Comparison of ENCODE assay signal across 8 cellular contexts in the genomic region with DNA sequence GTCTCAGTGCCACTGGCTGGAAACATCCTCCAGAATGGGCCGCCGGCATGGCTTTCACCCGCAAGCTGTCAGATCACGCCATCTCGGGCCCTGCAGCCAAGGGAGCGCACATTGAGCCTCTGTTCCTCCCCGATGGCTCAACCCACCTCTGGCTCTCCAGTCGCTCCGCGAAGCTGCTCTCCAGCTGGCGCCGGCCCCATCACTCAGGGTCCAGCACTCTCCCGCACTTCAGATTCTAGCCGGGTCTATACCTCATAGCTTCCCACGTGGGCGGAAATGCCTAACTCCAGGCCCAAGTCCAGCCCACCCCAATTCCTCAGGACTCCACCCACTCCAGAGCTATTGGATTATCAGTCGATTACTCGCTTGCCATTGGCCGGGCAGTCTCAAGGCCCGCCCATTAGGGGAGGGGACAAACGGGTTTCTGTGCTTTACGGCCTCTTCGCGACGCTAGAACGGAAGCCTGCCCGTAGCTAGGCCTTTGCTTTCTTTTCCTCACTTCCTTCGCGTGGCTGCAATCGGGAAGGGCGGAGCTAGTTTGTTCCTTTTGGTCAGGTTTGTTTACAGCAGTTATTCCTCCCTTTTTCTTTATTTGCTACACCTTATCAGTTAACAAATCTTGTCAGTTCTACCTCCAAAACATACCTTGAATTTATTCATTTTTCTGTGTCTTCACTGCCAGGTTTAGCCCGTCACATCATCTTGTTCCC. TPM values are rescaled to one million over a fixed set of nuclear protein-coding genes. Genes with fewer than 3 reads are reported as not detected.
A peak's percentile ranks its signal among the peaks of the same experiment; 100 is the strongest.
DNase-seq lines count a peak whose midpoint lies in the region; ATAC-seq, FAIRE-seq and TF ChIP-seq lines count a peak whose summit lies in the region.

A gene with protein sequence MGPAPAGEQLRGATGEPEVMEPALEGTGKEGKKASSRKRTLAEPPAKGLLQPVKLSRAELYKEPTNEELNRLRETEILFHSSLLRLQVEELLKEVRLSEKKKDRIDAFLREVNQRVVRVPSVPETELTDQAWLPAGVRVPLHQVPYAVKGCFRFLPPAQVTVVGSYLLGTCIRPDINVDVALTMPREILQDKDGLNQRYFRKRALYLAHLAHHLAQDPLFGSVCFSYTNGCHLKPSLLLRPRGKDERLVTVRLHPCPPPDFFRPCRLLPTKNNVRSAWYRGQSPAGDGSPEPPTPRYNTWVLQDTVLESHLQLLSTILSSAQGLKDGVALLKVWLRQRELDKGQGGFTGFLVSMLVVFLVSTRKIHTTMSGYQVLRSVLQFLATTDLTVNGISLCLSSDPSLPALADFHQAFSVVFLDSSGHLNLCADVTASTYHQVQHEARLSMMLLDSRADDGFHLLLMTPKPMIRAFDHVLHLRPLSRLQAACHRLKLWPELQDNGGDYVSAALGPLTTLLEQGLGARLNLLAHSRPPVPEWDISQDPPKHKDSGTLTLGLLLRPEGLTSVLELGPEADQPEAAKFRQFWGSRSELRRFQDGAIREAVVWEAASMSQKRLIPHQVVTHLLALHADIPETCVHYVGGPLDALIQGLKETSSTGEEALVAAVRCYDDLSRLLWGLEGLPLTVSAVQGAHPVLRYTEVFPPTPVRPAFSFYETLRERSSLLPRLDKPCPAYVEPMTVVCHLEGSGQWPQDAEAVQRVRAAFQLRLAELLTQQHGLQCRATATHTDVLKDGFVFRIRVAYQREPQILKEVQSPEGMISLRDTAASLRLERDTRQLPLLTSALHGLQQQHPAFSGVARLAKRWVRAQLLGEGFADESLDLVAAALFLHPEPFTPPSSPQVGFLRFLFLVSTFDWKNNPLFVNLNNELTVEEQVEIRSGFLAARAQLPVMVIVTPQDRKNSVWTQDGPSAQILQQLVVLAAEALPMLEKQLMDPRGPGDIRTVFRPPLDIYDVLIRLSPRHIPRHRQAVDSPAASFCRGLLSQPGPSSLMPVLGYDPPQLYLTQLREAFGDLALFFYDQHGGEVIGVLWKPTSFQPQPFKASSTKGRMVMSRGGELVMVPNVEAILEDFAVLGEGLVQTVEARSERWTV (minus strand): TSS at position 282 of the 710 bp plus-strand sequence. CDS start 82 bp downstream, at position 200.

- TF ChIP-seq CTCF in cardiac muscle cell (IDR thresholded peaks at IDR 0.05; ENCODE audit: low read depth, low read length) (no peak), parathyroid adenoma (IDR thresholded peaks at IDR 0.05) (no peak), tibial nerve (IDR thresholded peaks at IDR 0.05) (peak in 1 of 5 experiments; percentile 44)

- H3K9me3 ChIP-seq in cardiac muscle cell (ENCODE audit: low read depth) = no peaks in the 10 kb centered on the region
- no peaks in the 10 kb centered on the region for H3K9me3 ChIP-seq in parathyroid adenoma (ENCODE audit: control insufficient read depth, low read length)
- no peaks in the 10 kb centered on the region for H3K9me3 ChIP-seq in tibial nerve

- peaks cover 23% of the 10 kb centered on the region for H3K36me3 Mint-ChIP-seq in T-cell

- H3K4me3 ChIP-seq in cardiac muscle cell = peak within 1 kb of the TSS; percentile 81
- H3K4me3 ChIP-seq in parathyroid adenoma (ENCODE audit: low read depth, low read length) = peak within 1 kb of the TSS; percentile 87
- peak within 1 kb of the TSS; percentile 62 to 84 (median 80) for H3K4me3 ChIP-seq in tibial nerve

- TF ChIP-seq POLR2A in GM12891 (IDR thresholded peaks at IDR 0.05; ENCODE audit: low read depth, low read length) (peak; percentile 83), tibial nerve (IDR thresholded peaks at IDR 0.05) (peak; percentile 52 to 63)

- WGBS in adipose tissue, 3 donors = 0 to 1% (median 1%) methylated on average over 32 of the region's 32 CpGs
- WGBS in tibial nerve, 2 donors = 0 to 1% methylated on average over 31 to 32 of the region's 32 CpGs

- H3K4me2 ChIP-seq in parathyroid adenoma (ENCODE audit: low read length) = peak within 1 kb of the TSS; percentile 98

- peaks cover 14% of the 10 kb centered on the region for H3K36me3 ChIP-seq in cardiac muscle cell
- no peaks in the 10 kb centered on the region for H3K36me3 ChIP-seq in parathyroid adenoma (ENCODE audit: control insufficient read depth, insufficient read depth, low read length)
- peaks cover 0 to 49% (median 11%) of the 10 kb centered on the region in 3 donors for H3K36me3 ChIP-seq in tibial nerve

- no peaks in the 10 kb centered on the region for H3K27me3 ChIP-seq in cardiac muscle cell
- H3K27me3 ChIP-seq in parathyroid adenoma (ENCODE audit: control insufficient read depth, insufficient read depth, low read length) = no peaks in the 10 kb centered on the region
- H3K27me3 ChIP-seq in tibial nerve = no peaks in the 10 kb centered on the region

- POLR2A ChIA-PET in T-cell (lab: Charles Lee) = interaction anchor here (0.6 to 1.8 kb wide), 20 partner anchors 8 to 431 kb away, joined by 3 to 12 read pairs (median 4); a partner anchor contains a TSS

- H3K9ac ChIP-seq in parathyroid adenoma = no peak within 1 kb of the TSS

- peaks cover 2% of the 10 kb centered on the region for H3K79me2 ChIP-seq in parathyroid adenoma

- ATAC-seq in HG02840 (IDR thresholded peaks at IDR 0.05; ENCODE audit: low FRiP score, unreplicated experiment) (peak; percentile 98), T-cell (replicated peaks in 1 of 4) (peak; percentile 99 to 100 (median 99))

- peak within 1 kb of the TSS; percentile 83 for H2AFZ ChIP-seq in parathyroid adenoma

- peak; percentile 96 for FAIRE-seq in GM12891 (lab: Jason Lieb, UNC)

- CTCF ChIA-PET in T-cell (lab: Charles Lee) = interaction anchor here (0.6 to 5.1 kb wide), 21 partner anchors 10 to 984 kb away, joined by 3 to 33 read pairs (median 4); a partner anchor contains a TSS

- peaks cover 26 to 33% (median 31%) of the 10 kb centered on the region in 3 donors for H3K4me1 Mint-ChIP-seq in T-cell

- peak; percentile 88 for DNase-seq in GM12891 (ENCODE audit: insufficient read length, low spot score)
- DNase-seq in NCI-H1436 treated with DMSO at 0.1 percent for 48 hours (lab: John Stamatoyannopoulos, UW) = peak; percentile 98
- peak; percentile 93 to 99 (median 98) for DNase-seq in T-cell
- DNase-seq in cardiac muscle cell (ENCODE audit: low read depth in 1 of 2, low spot score in 1 of 2) = peak; percentile 99 to 100
- peak; percentile 97 to 99 for DNase-seq in tibial nerve (ENCODE audit: low spot score in 2 of 2)

- H3K9me3 Mint-ChIP-seq in T-cell = no peaks in the 10 kb centered on the region

- H3K4me1 ChIP-seq in cardiac muscle cell (ENCODE audit: low read depth) (peaks cover 3% of the 10 kb centered on the region), parathyroid adenoma (no peaks in the 10 kb centered on the region), tibial nerve (peaks cover 0 to 23% (median 13%) of the 10 kb centered on the region in 4 donors)

- H3K27ac ChIP-seq in adipose tissue (ENCODE audit: low read depth, low read length) = no peak within 1 kb of the TSS
- peak within 1 kb of the TSS; percentile 53 for H3K27ac ChIP-seq in cardiac muscle cell
- H3K27ac ChIP-seq in parathyroid adenoma = peak within 1 kb of the TSS; percentile 65
- peak within 1 kb of the TSS; percentile 43 to 87 (median 72) for H3K27ac ChIP-seq in tibial nerve

- H3K4me3 Mint-ChIP-seq in T-cell = peak within 1 kb of the TSS; percentile 89 to 99 (median 99)

- peak; percentile 93 to 96 for TF ChIP-seq EP300 in tibial nerve (IDR thresholded peaks at IDR 0.05)

- H3K27me3 Mint-ChIP-seq in T-cell = no peaks in the 10 kb centered on the region

- H3K27ac Mint-ChIP-seq in T-cell = peak within 1 kb of the TSS; percentile 96 to 99

TF ChIP-seq in GM12891, 5 proteins besides CTCF, POLR2A, EP300 and RAD21:
- TF ChIP-seq TAF1 (IDR thresholded peaks at IDR 0.05; ENCODE audit: low read depth, low read length) (peak; percentile 68; the same call in 1 of the 2 replicates), SPI1 (IDR thresholded peaks at IDR 0.05; ENCODE audit: low read depth, low read length) (peak; percentile 76), POLR2AphosphoS5 (IDR thresholded peaks at IDR 0.05; ENCODE audit: low read depth, low read length) (peak; percentile 72; the same call in 1 of the 2 replicates), PAX5 (IDR thresholded peaks at IDR 0.05; ENCODE audit: insufficient read depth, low read length, severe bottlenecking) (no peak), POU2F2 (IDR thresholded peaks at IDR 0.05; ENCODE audit: low read depth, low read length) (no peak)

RNA-seq across cellular contexts. Expression of the gene that starts here (rescaled TPM):
- polyA plus RNA-seq in GM12891 (2012; ENCODE audit: low read depth, missing spikeins) = 17.7 TPM
- total RNA-seq in T-cell (10 to 100 TPM; 35.1 to 57.6 (median 47.1) TPM), cardiac muscle cell (17.2 and 20.6 TPM in 2 replicates), tibial nerve (10 to 100 TPM; 25.7 to 37.2 (median 27.9) TPM)
- polyA plus RNA-seq in adipose tissue (10 to 100 TPM; 13.4 to 28.7 (median 13.7) TPM), cardiac muscle cell (9.0 and 18.6 TPM in 2 replicates)
